ENCODE assay signal across 1 cellular context in genomic region chr9:75023846-75024245, GRCh38.
TF ChIP-seq lines count a peak whose summit lies in the region.

No MANE protein-coding gene starts in this region.

TF ChIP-seq in GM12878, 131 proteins besides CTCF, POLR2A, EP300 and RAD21:
- no peak for TF ChIP-seq IKZF1 (conservative IDR thresholded peaks at IDR 0.05)
- no peak for TF ChIP-seq GATAD2B (conservative IDR thresholded peaks at IDR 0.05; ENCODE audit: low read depth)
- TF ChIP-seq EED (IDR thresholded peaks at IDR 0.05; ENCODE audit: low read depth): no peak
- TF ChIP-seq BCL11A (IDR thresholded peaks at IDR 0.05; ENCODE audit: low read depth, low read length): no peak
- no peak for TF ChIP-seq SUPT20H (IDR thresholded peaks at IDR 0.05; ENCODE audit: borderline replicate concordance, control insufficient read depth, low read depth, low read length)
- no peak for TF ChIP-seq HDAC2 (IDR thresholded peaks at IDR 0.05)
- TF ChIP-seq, protein P1, sequence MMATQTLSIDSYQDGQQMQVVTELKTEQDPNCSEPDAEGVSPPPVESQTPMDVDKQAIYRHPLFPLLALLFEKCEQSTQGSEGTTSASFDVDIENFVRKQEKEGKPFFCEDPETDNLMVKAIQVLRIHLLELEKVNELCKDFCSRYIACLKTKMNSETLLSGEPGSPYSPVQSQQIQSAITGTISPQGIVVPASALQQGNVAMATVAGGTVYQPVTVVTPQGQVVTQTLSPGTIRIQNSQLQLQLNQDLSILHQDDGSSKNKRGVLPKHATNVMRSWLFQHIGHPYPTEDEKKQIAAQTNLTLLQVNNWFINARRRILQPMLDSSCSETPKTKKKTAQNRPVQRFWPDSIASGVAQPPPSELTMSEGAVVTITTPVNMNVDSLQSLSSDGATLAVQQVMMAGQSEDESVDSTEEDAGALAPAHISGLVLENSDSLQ (IDR thresholded peaks at IDR 0.05): no peak
- TF ChIP-seq NR2C2 (IDR thresholded peaks at IDR 0.05; ENCODE audit: borderline replicate concordance, control insufficient read depth, insufficient read length, low read depth): no peak
- TF ChIP-seq SMAD1 (IDR thresholded peaks at IDR 0.05; ENCODE audit: low read depth, partially characterized antibody): no peak
- no peak for TF ChIP-seq USF1 (IDR thresholded peaks at IDR 0.05; ENCODE audit: borderline replicate concordance, extremely low read length, insufficient read depth, low read depth, low read length)
- no peak for TF ChIP-seq NFYA (IDR thresholded peaks at IDR 0.05; ENCODE audit: borderline replicate concordance, low read depth, low read length)
- no peak for TF ChIP-seq BACH1 (IDR thresholded peaks at IDR 0.05; ENCODE audit: borderline replicate concordance)
- TF ChIP-seq POU2F2 (IDR thresholded peaks at IDR 0.05; ENCODE audit: borderline replicate concordance, low read depth, low read length): no peak
